1 cellular context compared by ENCODE assay signal in genomic region chr22:30195245-30196140, GRCh38.
A peak's percentile ranks its signal among the peaks of the same experiment; 100 is the strongest.
TF ChIP-seq lines count a peak whose summit lies in the region.

No MANE protein-coding gene starts in this region.

TF ChIP-seq in HEK293, 187 proteins besides CTCF, POLR2A, EP300 and RAD21 (continued from another document):
- TF ChIP-seq ZNF24 (tag by site-specific recombination; IDR thresholded peaks at IDR 0.05) (no peak), ZNF701 (tag by site-specific recombination; IDR thresholded peaks at IDR 0.05) (no peak), PRDM6 (tag by site-specific recombination; IDR thresholded peaks at IDR 0.05) (peak; percentile 98), WT1 (tag by site-specific recombination; IDR thresholded peaks at IDR 0.05) (peak; percentile 85; the same call in 1 of the 2 replicates), ZNF639 (tag by site-specific recombination; IDR thresholded peaks at IDR 0.05) (no peak), ZNF19 (tag by site-specific recombination; IDR thresholded peaks at IDR 0.05; ENCODE audit: low read depth) (no peak), SETDB1 (IDR thresholded peaks at IDR 0.05; ENCODE audit: insufficient read length, low read length) (no peak), ZBTB20 (tag by site-specific recombination; IDR thresholded peaks at IDR 0.05) (no peak), GLI4 (tag by site-specific recombination; IDR thresholded peaks at IDR 0.05) (no peak), KLF1 (tag by site-specific recombination; IDR thresholded peaks at IDR 0.05) (peak; percentile 68; the same call in 1 of the 2 replicates), SCRT2 (tag by site-specific recombination; IDR thresholded peaks at IDR 0.05) (no peak), RBAK (tag by site-specific recombination; IDR thresholded peaks at IDR 0.05) (no peak)
